31 cellular contexts compared by ENCODE assay signal in genomic region chr2:216944733-216945132, GRCh38.
"Had no signal": no experiment of that assay in that cellular context is flagged by ENCODE, and none has a peak within 500 bp of the region (broad histone marks: within the 10 kb centered on the region; RNA-seq: fewer than 3 reads in every experiment).

No MANE protein-coding gene starts in this region.

- DNase-seq: activated CD4-positive, alpha-beta memory T cell treated with anti-CD3 and anti-CD28 coated beads, Interleukin-2, amount 10 ng/mL, durations not matched to agents 7 days and 5 days; activated CD4-positive, alpha-beta T cell treated with anti-CD3 and anti-CD28 coated beads for 1 hour; activated CD4-positive, alpha-beta T cell treated with anti-CD3 and anti-CD28 coated beads for 36 hours; activated CD4-positive, alpha-beta T cell treated with anti-CD3 and anti-CD28 coated beads for 48 hours; activated CD4-positive, alpha-beta T cell treated with anti-CD3 and anti-CD28 coated beads, Interleukin-2, amount 10 ng/mL, durations not matched to agents 7 days and 5 days; activated CD4-positive, alpha-beta T cell treated with anti-CD3 and anti-CD28 coated beads, Interleukin-2, amount 50 U/mL, for 48 hours; activated CD4-positive, CD25-positive, alpha-beta regulatory T cell; activated CD8-positive, alpha-beta memory T cell treated with anti-CD3 and anti-CD28 coated beads for 24 hours; activated CD8-positive, alpha-beta memory T cell treated with anti-CD3 and anti-CD28 coated beads, Interleukin-2, amount 10 ng/mL, durations not matched to agents 7 days and 5 days; activated CD8-positive, alpha-beta memory T cell treated with anti-CD3 and anti-CD28 coated beads, Interleukin-2, amount 50 U/mL, for 48 hours; activated CD8-positive, alpha-beta T cell treated with anti-CD3 and anti-CD28 coated beads, Interleukin-2, amount 10 ng/mL, durations not matched to agents 7 days and 5 days; activated effector memory CD4-positive, alpha-beta T cell treated with Interleukin-2 at 50 U/mL for 16 hours; activated gamma-delta T cell; activated naive CD4-positive, alpha-beta T cell treated with anti-CD3 and anti-CD28 coated beads, Interleukin-2, amount 10 ng/mL, durations not matched to agents 7 days and 5 days; activated naive CD4-positive, alpha-beta T cell treated with Interleukin-2 at 50 U/mL for 16 hours; activated naive CD8-positive, alpha-beta T cell treated with anti-CD3 and anti-CD28 coated beads, Interleukin-2, amount 10 ng/mL, durations not matched to agents 7 days and 5 days; activated naive CD8-positive, alpha-beta T cell treated with anti-CD3 and anti-CD28 coated beads, Interleukin-2, amount 50 U/mL, for 24 hours; activated T-cell treated with anti-CD3 and anti-CD28 coated beads, Interleukin-2, amount 50 U/mL, for 24 hours; activated T-cell treated with anti-CD3 and anti-CD28 coated beads, Interleukin-2, amount 50 U/mL, for 48 hours; amygdala; anterior cingulate cortex; caudate nucleus; cerebellar nuclear complex; T-helper 1 cell; T-helper 2 cell; T-helper 9 cell; WERI-Rb-1 had no signal

- H3K27ac ChIP-seq: ascending aorta, cardiac muscle cell, WERI-Rb-1 had no signal

- H3K36me3 ChIP-seq: ascending aorta, cardiac muscle cell, WERI-Rb-1 had no signal

- ATAC-seq: activated CD4-positive, alpha-beta T cell treated with anti-CD3 and anti-CD28 coated beads for 36 hours; activated CD4-positive, CD25-positive, alpha-beta regulatory T cell treated with anti-CD3 and anti-CD28 coated beads, Interleukin-2, amount 50 U/mL, for 24 hours; activated CD8-positive, alpha-beta memory T cell treated with anti-CD3 and anti-CD28 coated beads, Interleukin-2, amount 10 ng/mL, durations not matched to agents 7 days and 5 days; activated CD8-positive, alpha-beta T cell treated with anti-CD3 and anti-CD28 coated beads, Interleukin-2, amount 10 ng/mL, durations not matched to agents 7 days and 5 days; activated naive CD8-positive, alpha-beta T cell treated with anti-CD3 and anti-CD28 coated beads, Interleukin-2, amount 50 U/mL, for 24 hours; WTC11 had no signal

- H3K27me3 ChIP-seq: ascending aorta, cardiac muscle cell had no signal

- H3K4me1 ChIP-seq: ascending aorta had no signal

- H3K4me3 ChIP-seq: ascending aorta, cardiac muscle cell had no signal

- H3K9me3 ChIP-seq: ascending aorta had no signal
